ENCODE assay signal across 8 cellular contexts in genomic region chr4:113636438-113636818, GRCh38.
A peak's percentile ranks its signal among the peaks of the same experiment; 100 is the strongest.
DNase-seq lines count a peak whose midpoint lies in the region; ATAC-seq, FAIRE-seq and TF ChIP-seq lines count a peak whose summit lies in the region.

No MANE protein-coding gene starts in this region.

- no peaks in the 10 kb centered on the region for H3K9me3 Mint-ChIP-seq in astrocyte (ENCODE audit: unreplicated experiment)

- no peak overlapping the region for H3K4me3 Mint-ChIP-seq in astrocyte (ENCODE audit: unreplicated experiment)

- H3K4me3 ChIP-seq in astrocyte (ENCODE audit: insufficient read depth, low read depth, low read length) = no peak overlapping the region
- no peak overlapping the region for H3K4me3 ChIP-seq in aorta (ENCODE audit: low read length in 2 of 2)
- no peak overlapping the region for H3K4me3 ChIP-seq in H7 (ENCODE audit: insufficient read depth, low read depth, low read length)

- ATAC-seq in GM19395 (IDR thresholded peaks at IDR 0.05; ENCODE audit: unreplicated experiment) (peak; percentile 56), aorta (ENCODE audit: low FRiP score) (no peak)

- intact Hi-C loops in aorta (cut with DNase I) = no loop called here

- TF ChIP-seq CTCF in astrocyte (IDR thresholded peaks at IDR 0.05; ENCODE audit: insufficient read depth, low read depth, low read length) = no peak

- H3K27ac ChIP-seq in astrocyte (ENCODE audit: low read depth, low read length) = peak overlapping the region; percentile 25
- peak overlapping the region; percentile 15 to 96 for H3K27ac ChIP-seq in aorta (ENCODE audit: low read depth in 1 of 2, low read length in 2 of 2)

- peak overlapping the region; percentile 61 for H3K4me2 ChIP-seq in astrocyte (ENCODE audit: low read length)

- 89 to 93% methylated on average over 3 of the region's 3 CpGs for WGBS in aorta, 2 donors

- no peak overlapping the region for H2AFZ ChIP-seq in astrocyte (ENCODE audit: low read depth, low read length)

- H3K4me1 ChIP-seq in astrocyte (ENCODE audit: insufficient read depth, low read length) (peaks cover 40% of the 10 kb centered on the region), aorta (ENCODE audit: control insufficient read depth in 1 of 2, insufficient read depth in 2 of 2, low read length in 2 of 2) (peaks cover 12 to 14% of the 10 kb centered on the region in 2 donors)

- peak overlapping the region; percentile 72 for H3K27ac Mint-ChIP-seq in astrocyte (ENCODE audit: unreplicated experiment)

- no peak overlapping the region for H3K9ac ChIP-seq in astrocyte (ENCODE audit: low read length)

- H3K9me3 ChIP-seq in astrocyte (ENCODE audit: insufficient read depth, low read depth, low read length) (no peaks in the 10 kb centered on the region), aorta (ENCODE audit: control insufficient read depth, low read length) (no peaks in the 10 kb centered on the region)

- DNase-seq in CMK (ENCODE audit: low read depth) (peak; percentile 21), HT-29 (ENCODE audit: low spot score) (peak; percentile 25), astrocyte (ENCODE audit: low read depth) (no peak), aorta (no peak), amygdala (lab: John Stamatoyannopoulos, UW) (no peak), NCI-H2196 (lab: John Stamatoyannopoulos, UW; ENCODE audit: unreplicated experiment) (no peak), H7 (no peak)

- no peaks in the 10 kb centered on the region for H3K36me3 ChIP-seq in astrocyte (ENCODE audit: insufficient read depth, low read length)
- H3K36me3 ChIP-seq in aorta (ENCODE audit: control insufficient read depth in 1 of 2, insufficient read depth in 2 of 2, low read length in 1 of 2) = no peaks in the 10 kb centered on the region
- H3K36me3 ChIP-seq in H7 (replicated peaks; ENCODE audit: control insufficient read depth, insufficient read depth, low read length) = no peaks in the 10 kb centered on the region

- H3K27me3 Mint-ChIP-seq in astrocyte (ENCODE audit: low read depth, unreplicated experiment) = no peaks in the 10 kb centered on the region

- no peaks in the 10 kb centered on the region for H3K36me3 Mint-ChIP-seq in astrocyte (ENCODE audit: low read depth, unreplicated experiment)

- peaks cover 74% of the 10 kb centered on the region for H4K20me1 ChIP-seq in astrocyte (ENCODE audit: insufficient read depth, low read length)

- FAIRE-seq in astrocyte (lab: Jason Lieb, UNC) = no peak

- H3K4me1 Mint-ChIP-seq in astrocyte (ENCODE audit: low read depth, unreplicated experiment) = peaks cover 48% of the 10 kb centered on the region

- H3K27me3 ChIP-seq in astrocyte (ENCODE audit: insufficient read depth, low read length) (no peaks in the 10 kb centered on the region), aorta (ENCODE audit: control insufficient read depth in 1 of 2, insufficient read depth in 2 of 2, low read length in 1 of 2) (no peaks in the 10 kb centered on the region), H7 (ENCODE audit: control insufficient read depth, insufficient read depth, low read length) (no peaks in the 10 kb centered on the region)

- H3K79me2 ChIP-seq in astrocyte (ENCODE audit: insufficient read depth, low read length) = peaks cover 47% of the 10 kb centered on the region

Comparison
In these comparisons a context has a peak if more than half of its experiments do, and no peak if none do; other contexts are left out.
1. DNase-seq: peak in CMK (single experiment) and HT-29 (single experiment); none in astrocyte (single experiment), aorta (0 of 2), amygdala (0 of 56), NCI-H2196 (single experiment) and H7 (single experiment).